ENCODE assay signal across 19 cellular contexts in genomic region chr5:33817301-33817700, GRCh38.
"Had no signal": no experiment of that assay in that cellular context is flagged by ENCODE, and none has a peak within 500 bp of the region (broad histone marks: within the 10 kb centered on the region; RNA-seq: fewer than 3 reads in every experiment).

No MANE protein-coding gene starts in this region.

- H3K4me3 ChIP-seq: left lung, sigmoid colon, thoracic aorta had no signal

- H3K9me3 Mint-ChIP-seq: activated naive CD4-positive, alpha-beta T cell treated with anti-CD3 and anti-CD28 coated beads, Interleukin-2, amount 10 ng/mL, durations not matched to agents 7 days and 5 days; activated T-helper 17 cell treated with anti-CD3 and anti-CD28 coated beads, Interleukin-2, amount 50 U/mL, for 72 hours had no signal

- ATAC-seq: activated T-helper 17 cell treated with anti-CD3 and anti-CD28 coated beads, Interleukin-2, amount 50 U/mL, for 72 hours; left lung; stimulated activated naive CD8-positive, alpha-beta T cell treated with anti-CD3 and anti-CD28 coated beads, Interleukin-15, amount 100 ng/mL, for 72 hours; WTC11 had no signal

- H3K27ac Mint-ChIP-seq: activated CD4-positive, alpha-beta T cell treated with anti-CD3 and anti-CD28 coated beads, Interleukin-2, amount 10 ng/mL, durations not matched to agents 7 days and 5 days; activated naive CD4-positive, alpha-beta T cell treated with anti-CD3 and anti-CD28 coated beads, Interleukin-2, amount 10 ng/mL, durations not matched to agents 7 days and 5 days; activated T-helper 17 cell treated with anti-CD3 and anti-CD28 coated beads, Interleukin-2, amount 50 U/mL, for 72 hours; memory B cell; nephron progenitor cell; stimulated activated naive CD8-positive, alpha-beta T cell treated with anti-CD3 and anti-CD28 coated beads, Interleukin-15, amount 100 ng/mL, for 72 hours; T-helper 1 cell treated with Interleukin-12 subunit alpha and Interleukin-12 subunit beta and Interleukin-4 antibody, amounts not matched to agents 30 μg/mL and 1 μg/mL, for 36 hours; WTC11 had no signal

- H3K27ac ChIP-seq: left lung, sigmoid colon, thoracic aorta had no signal

- H3K36me3 ChIP-seq: left lung, sigmoid colon, thoracic aorta had no signal

- DNase-seq: activated CD4-positive, alpha-beta T cell treated with anti-CD3 and anti-CD28 coated beads, Interleukin-2, amount 10 ng/mL, durations not matched to agents 7 days and 5 days; activated CD8-positive, alpha-beta memory T cell treated with anti-CD3 and anti-CD28 coated beads for 24 hours; activated naive CD4-positive, alpha-beta T cell treated with anti-CD3 and anti-CD28 coated beads, Interleukin-2, amount 10 ng/mL, durations not matched to agents 7 days and 5 days; central memory CD4-positive, alpha-beta T cell; cortex of kidney; effector memory CD4-positive, alpha-beta T cell; erythroblast; left lung; nephron progenitor cell; sigmoid colon; stimulated activated CD4-positive, alpha-beta T cell treated with anti-CD3 and anti-CD28 coated beads, Interleukin-15, amount 100 ng/mL, for 24 hours; stimulated activated CD4-positive, alpha-beta T cell treated with anti-CD3 and anti-CD28 coated beads, Interleukin-4, amount 100 ng/mL, for 24 hours; stimulated activated naive CD8-positive, alpha-beta T cell treated with anti-CD3 and anti-CD28 coated beads, Interleukin-15, amount 100 ng/mL, for 72 hours had no signal

- H3K4me1 ChIP-seq: sigmoid colon had no signal

- H3K9me3 ChIP-seq: sigmoid colon, thoracic aorta had no signal

- FAIRE-seq: islet of Langerhans had no signal

- H3K36me3 Mint-ChIP-seq: activated naive CD4-positive, alpha-beta T cell treated with anti-CD3 and anti-CD28 coated beads, Interleukin-2, amount 10 ng/mL, durations not matched to agents 7 days and 5 days; memory B cell had no signal

- H3K4me3 Mint-ChIP-seq: activated CD4-positive, alpha-beta T cell treated with anti-CD3 and anti-CD28 coated beads, Interleukin-2, amount 10 ng/mL, durations not matched to agents 7 days and 5 days; activated naive CD4-positive, alpha-beta T cell treated with anti-CD3 and anti-CD28 coated beads, Interleukin-2, amount 10 ng/mL, durations not matched to agents 7 days and 5 days; activated T-helper 17 cell treated with anti-CD3 and anti-CD28 coated beads, Interleukin-2, amount 50 U/mL, for 72 hours; memory B cell; nephron progenitor cell; stimulated activated naive CD8-positive, alpha-beta T cell treated with anti-CD3 and anti-CD28 coated beads, Interleukin-15, amount 100 ng/mL, for 72 hours; T-helper 1 cell treated with Interleukin-12 subunit alpha and Interleukin-12 subunit beta and Interleukin-4 antibody, amounts not matched to agents 30 μg/mL and 1 μg/mL, for 36 hours; WTC11 had no signal

- H3K4me1 Mint-ChIP-seq: activated T-helper 17 cell treated with anti-CD3 and anti-CD28 coated beads, Interleukin-2, amount 50 U/mL, for 72 hours; memory B cell; stimulated activated naive CD8-positive, alpha-beta T cell treated with anti-CD3 and anti-CD28 coated beads, Interleukin-15, amount 100 ng/mL, for 72 hours had no signal

- H3K27me3 ChIP-seq: left lung, sigmoid colon had no signal
